37 cellular contexts compared by ENCODE assay signal in the genomic region with DNA sequence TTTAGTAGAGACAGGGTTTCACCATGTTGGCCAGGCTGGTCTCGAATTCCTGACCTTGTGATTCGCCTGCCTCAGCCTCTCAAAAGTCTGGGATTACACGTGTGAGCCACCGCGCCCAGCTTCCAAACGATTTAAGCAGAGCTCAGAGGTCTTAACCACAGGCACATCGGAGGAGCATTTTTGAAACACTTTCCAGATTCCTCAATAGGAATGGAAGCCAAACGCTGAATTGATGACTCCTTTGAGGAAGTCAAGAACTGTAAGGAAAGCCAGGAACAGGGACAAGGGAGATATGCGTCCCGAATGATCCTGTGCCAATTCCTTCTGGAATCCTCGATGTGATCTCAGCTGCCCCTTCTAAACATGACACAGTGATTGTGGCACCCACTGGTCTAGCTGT. TPM values are rescaled to one million over a fixed set of nuclear protein-coding genes. Genes with fewer than 3 reads are reported as not detected.
DNase-seq lines count a peak whose midpoint lies in the region; ATAC-seq and TF ChIP-seq lines count a peak whose summit lies in the region.
"Had no signal": no experiment of that assay in that cellular context is flagged by ENCODE, and none has a peak within 500 bp of the region (broad histone marks: within the 10 kb centered on the region; RNA-seq: fewer than 3 reads in every experiment).

No MANE protein-coding gene starts in this region.

- no peaks in the 10 kb centered on the region for H3K4me1 ChIP-seq in liver (ENCODE audit: control insufficient read depth in 4 of 4, insufficient read depth in 4 of 4, low read length in 3 of 4)
- H3K4me1 ChIP-seq in right lobe of liver = no peaks in the 10 kb centered on the region
- H3K4me1 ChIP-seq: ascending aorta, BE2C, gastrocnemius medialis, testis had no signal

- no peak for TF ChIP-seq RAD21 in liver (IDR thresholded peaks at IDR 0.05)

- ATAC-seq in right lobe of liver = no peak
- ATAC-seq: gastrocnemius medialis, left cardiac atrium, T-cell had no signal

- WGBS in liver = 75% methylated on average over 11 of the region's 11 CpGs
- WGBS in right lobe of liver (ENCODE audit: insufficient coverage, low coverage, low lambda C conversion rate, missing lambda C conversion rate) = 59% methylated on average over 11 of the region's 11 CpGs

- intact Hi-C loops in right lobe of liver (cut with DNase I) = no loop called here

- H3K27me3 ChIP-seq in liver (ENCODE audit: control insufficient read depth in 4 of 4, insufficient read depth in 4 of 4, low read length in 3 of 4) (no peaks in the 10 kb centered on the region), right lobe of liver (no peaks in the 10 kb centered on the region), WERI-Rb-1 (ENCODE audit: insufficient read depth, low read depth, severe bottlenecking) (no peaks in the 10 kb centered on the region)
- H3K27me3 ChIP-seq: ascending aorta, gastrocnemius medialis, ovary, testis had no signal

- no peak overlapping the region for H3K4me3 ChIP-seq in liver (ENCODE audit: low read depth in 1 of 3, low read length in 3 of 3)
- H3K4me3 ChIP-seq in right lobe of liver = no peak overlapping the region
- no peak overlapping the region for H3K4me3 ChIP-seq in fibroblast of pulmonary artery (replicated peaks; ENCODE audit: low read depth, low read length)
- H3K4me3 ChIP-seq in WERI-Rb-1 (ENCODE audit: low read depth, low read length) = no peak overlapping the region
- H3K4me3 ChIP-seq: ascending aorta, gastrocnemius medialis, ovary, testis had no signal

- no peak overlapping the region for H3K9ac ChIP-seq in liver (ENCODE audit: low read depth in 1 of 2, low read length in 2 of 2)

- no peak for DNase-seq in right lobe of liver
- DNase-seq in M059J (ENCODE audit: low read depth) = peak; percentile 36
- DNase-seq in fibroblast of pulmonary artery (ENCODE audit: low read depth) = peak; percentile 3
- DNase-seq in stromal cell of bone marrow (ENCODE audit: low read depth) = peak; percentile 79
- no peak for DNase-seq in WERI-Rb-1
- DNase-seq in NCI-H146 (lab: John Stamatoyannopoulos, UW) = no peak
- no peak for DNase-seq in NCI-H446 (lab: John Stamatoyannopoulos, UW)
- DNase-seq: activated B cell treated with CpG ODN at 0.5 μM for 24 hours; activated CD4-positive, alpha-beta T cell treated with anti-CD3 and anti-CD28 coated beads, Interleukin-2, amount 50 U/mL, for 1 hour; activated gamma-delta T cell; activated naive CD8-positive, alpha-beta T cell treated with anti-CD3 and anti-CD28 coated beads for 36 hours; activated T-cell treated with anti-CD3 and anti-CD28 coated beads, Interleukin-2, amount 50 U/mL, for 24 hours; BE2C; CD8-positive, alpha-beta memory T cell; central memory CD4-positive, alpha-beta T cell; erythroblast; gastrocnemius medialis; hypothalamus; left cardiac atrium; NCI-H1092 treated with DMSO at 0.1 percent for 48 hours; NCI-H187 treated with DMSO at 0.1 percent for 48 hours; NCI-H2171 treated with DMSO at 0.1 percent for 48 hours; NCI-H510A treated with DMSO at 0.1 percent for 48 hours; nephron progenitor cell; ovary; small intestine; stimulated activated naive CD4-positive, alpha-beta T cell; T-cell; testis had no signal

- TF ChIP-seq CTCF in liver (IDR thresholded peaks at IDR 0.05; ENCODE audit: low read depth, low read length, missing input control) = no peak
- TF ChIP-seq CTCF in right lobe of liver (IDR thresholded peaks at IDR 0.05) = no peak
- no peak for TF ChIP-seq CTCF in fibroblast of pulmonary artery (IDR thresholded peaks at IDR 0.05; ENCODE audit: low read length, missing control alignments)
- TF ChIP-seq CTCF in WERI-Rb-1 (IDR thresholded peaks at IDR 0.05; ENCODE audit: low read depth, low read length) = no peak

- H3K36me3 ChIP-seq in liver (ENCODE audit: control insufficient read depth in 4 of 4, insufficient read depth in 3 of 4, low read depth in 1 of 4, low read length in 3 of 4) (no peaks in the 10 kb centered on the region), right lobe of liver (no peaks in the 10 kb centered on the region), WERI-Rb-1 (no peaks in the 10 kb centered on the region)
- H3K36me3 ChIP-seq: ascending aorta, BE2C, gastrocnemius medialis, ovary had no signal

- H3K9me3 ChIP-seq in liver (ENCODE audit: control insufficient read depth in 4 of 4, low read length in 3 of 4) (no peaks in the 10 kb centered on the region), right lobe of liver (no peaks in the 10 kb centered on the region), WERI-Rb-1 (ENCODE audit: severe bottlenecking) (no peaks in the 10 kb centered on the region)
- H3K9me3 ChIP-seq: ascending aorta, BE2C, gastrocnemius medialis, ovary, testis had no signal

- H3K27ac ChIP-seq in liver (ENCODE audit: low read depth in 1 of 2, low read length in 2 of 2) (no peak overlapping the region), right lobe of liver (no peak overlapping the region), WERI-Rb-1 (no peak overlapping the region)
- H3K27ac ChIP-seq: 22Rv1, ascending aorta, gastrocnemius medialis, ovary, testis had no signal

- TF ChIP-seq POLR2A in right lobe of liver (IDR thresholded peaks at IDR 0.05) = no peak

TF ChIP-seq in liver, 16 proteins besides CTCF, POLR2A, EP300 and RAD21:
- peak; percentile 43 for TF ChIP-seq NR2F2 (IDR thresholded peaks at IDR 0.05)
- TF ChIP-seq, protein P1, sequence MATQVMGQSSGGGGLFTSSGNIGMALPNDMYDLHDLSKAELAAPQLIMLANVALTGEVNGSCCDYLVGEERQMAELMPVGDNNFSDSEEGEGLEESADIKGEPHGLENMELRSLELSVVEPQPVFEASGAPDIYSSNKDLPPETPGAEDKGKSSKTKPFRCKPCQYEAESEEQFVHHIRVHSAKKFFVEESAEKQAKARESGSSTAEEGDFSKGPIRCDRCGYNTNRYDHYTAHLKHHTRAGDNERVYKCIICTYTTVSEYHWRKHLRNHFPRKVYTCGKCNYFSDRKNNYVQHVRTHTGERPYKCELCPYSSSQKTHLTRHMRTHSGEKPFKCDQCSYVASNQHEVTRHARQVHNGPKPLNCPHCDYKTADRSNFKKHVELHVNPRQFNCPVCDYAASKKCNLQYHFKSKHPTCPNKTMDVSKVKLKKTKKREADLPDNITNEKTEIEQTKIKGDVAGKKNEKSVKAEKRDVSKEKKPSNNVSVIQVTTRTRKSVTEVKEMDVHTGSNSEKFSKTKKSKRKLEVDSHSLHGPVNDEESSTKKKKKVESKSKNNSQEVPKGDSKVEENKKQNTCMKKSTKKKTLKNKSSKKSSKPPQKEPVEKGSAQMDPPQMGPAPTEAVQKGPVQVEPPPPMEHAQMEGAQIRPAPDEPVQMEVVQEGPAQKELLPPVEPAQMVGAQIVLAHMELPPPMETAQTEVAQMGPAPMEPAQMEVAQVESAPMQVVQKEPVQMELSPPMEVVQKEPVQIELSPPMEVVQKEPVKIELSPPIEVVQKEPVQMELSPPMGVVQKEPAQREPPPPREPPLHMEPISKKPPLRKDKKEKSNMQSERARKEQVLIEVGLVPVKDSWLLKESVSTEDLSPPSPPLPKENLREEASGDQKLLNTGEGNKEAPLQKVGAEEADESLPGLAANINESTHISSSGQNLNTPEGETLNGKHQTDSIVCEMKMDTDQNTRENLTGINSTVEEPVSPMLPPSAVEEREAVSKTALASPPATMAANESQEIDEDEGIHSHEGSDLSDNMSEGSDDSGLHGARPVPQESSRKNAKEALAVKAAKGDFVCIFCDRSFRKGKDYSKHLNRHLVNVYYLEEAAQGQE (IDR thresholded peaks at IDR 0.05) = no peak

RNA-seq across cellular contexts. Expression of a gene that starts 40.0 kb away (rescaled TPM):
- total RNA-seq in liver (under 1 TPM in 1 of 2 donors, not detected in 1; 0.28 TPM), right lobe of liver (not detected)
- not detected for polyA plus RNA-seq in liver
- not detected in 2 replicates for total RNA-seq in M059J (2014; rRNA removed; shearing (Covaris generic))
- total RNA-seq: activated B cell treated with CpG ODN at 0.5 μM for 24 hours; activated naive CD8-positive, alpha-beta T cell treated with anti-CD3 and anti-CD28 coated beads for 36 hours; ascending aorta; CD8-positive, alpha-beta memory T cell; Daoy; gastrocnemius medialis; left cardiac atrium; lung microvascular endothelial cell; mucosa of gallbladder; renal cortical epithelial cell; SK-MEL-5; T-cell had no signal
- polyA plus RNA-seq: CD8-positive, alpha-beta memory T cell had no signal

Comparison
In these comparisons a context has a peak if more than half of its experiments do, and no peak if none do; other contexts are left out.
1. DNase-seq: peak in M059J (single experiment), fibroblast of pulmonary artery (single experiment) and stromal cell of bone marrow (single experiment); none in right lobe of liver (0 of 3), WERI-Rb-1 (single experiment), NCI-H146 (single experiment) and NCI-H446 (0 of 2).